8 cellular contexts compared by ENCODE assay signal in the genomic region with DNA sequence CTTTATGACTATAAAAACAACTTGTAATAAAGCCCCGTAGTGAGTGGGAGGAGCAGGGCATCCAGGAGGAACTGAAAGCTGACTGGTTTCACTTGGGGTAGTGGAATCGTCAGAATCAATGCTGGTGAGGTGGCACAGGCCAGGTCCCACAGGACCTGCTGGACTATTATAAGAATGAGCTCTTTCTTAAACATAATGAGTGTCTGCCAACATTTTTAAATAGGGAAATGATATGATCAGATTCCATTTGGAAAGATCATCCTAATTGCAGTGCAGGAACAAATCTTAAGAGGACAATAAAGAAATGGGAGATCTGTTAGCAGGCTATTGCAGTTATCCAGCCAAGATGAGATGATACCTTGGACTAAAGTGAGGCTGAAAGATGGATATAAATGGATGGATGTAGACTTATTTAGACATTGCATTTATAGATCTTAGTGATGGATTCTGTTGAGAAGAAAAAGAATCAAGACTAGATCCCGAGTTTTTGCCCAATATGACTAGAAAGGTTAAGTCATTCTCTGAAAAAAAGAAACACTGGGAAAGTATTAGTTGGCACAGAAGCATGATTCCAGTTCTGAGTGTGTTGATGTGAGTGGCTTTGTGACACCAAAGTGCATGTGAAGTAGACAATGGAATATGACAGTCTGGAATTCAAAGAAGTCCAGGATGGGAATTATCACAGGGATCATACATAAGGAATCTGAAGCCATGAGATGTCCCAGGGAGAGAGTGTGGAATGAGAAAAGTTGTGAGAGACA.
DNase-seq lines count a peak whose midpoint lies in the region; ATAC-seq and TF ChIP-seq lines count a peak whose summit lies in the region.

No MANE protein-coding gene starts in this region.

- peaks cover 13% of the 10 kb centered on the region for H3K36me3 Mint-ChIP-seq in stimulated activated memory B cell treated with anti-CD40 and anti-IgM and Interleukin-4, amounts not matched to agents 10 μg/mL and 1 μg/mL and 100 μg/mL, for 72 hours

- CTCF ChIA-PET in PC-3 (lab: Charles Lee): no interaction called here

- H3K4me3 Mint-ChIP-seq in stimulated activated memory B cell treated with anti-CD40 and anti-IgM and Interleukin-4, amounts not matched to agents 10 μg/mL and 1 μg/mL and 100 μg/mL, for 72 hours: peak overlapping the region; percentile 73

- H3K9me3 Mint-ChIP-seq in stimulated activated memory B cell treated with anti-CD40 and anti-IgM and Interleukin-4, amounts not matched to agents 10 μg/mL and 1 μg/mL and 100 μg/mL, for 72 hours: peaks cover 5% of the 10 kb centered on the region

- no peak overlapping the region for H3K9ac ChIP-seq in PC-3 (ENCODE audit: low read length)

- no peak overlapping the region for H2AFZ ChIP-seq in PC-3 (ENCODE audit: low read length)

- H3K36me3 ChIP-seq in PC-3 (ENCODE audit: low read depth, low read length): no peaks in the 10 kb centered on the region

- H3K27ac Mint-ChIP-seq in stimulated activated memory B cell treated with anti-CD40 and anti-IgM and Interleukin-4, amounts not matched to agents 10 μg/mL and 1 μg/mL and 100 μg/mL, for 72 hours: peak overlapping the region; percentile 98

- no TSS peak for BruUV-seq in PC-3 (replicated peaks; lab: Mats Ljungman, UMichigan)

- H3K4me1 Mint-ChIP-seq in stimulated activated memory B cell treated with anti-CD40 and anti-IgM and Interleukin-4, amounts not matched to agents 10 μg/mL and 1 μg/mL and 100 μg/mL, for 72 hours: peaks cover 77% of the 10 kb centered on the region

- no peaks in the 10 kb centered on the region for H4K20me1 ChIP-seq in PC-3 (ENCODE audit: low read length)

- H3K9me2 ChIP-seq in PC-3 (replicated peaks; ENCODE audit: low read length): no peaks in the 10 kb centered on the region

- TF ChIP-seq CTCF in PC-3 (conservative IDR thresholded peaks at IDR 0.05; ENCODE audit: low read depth, low read length): no peak

- no peaks in the 10 kb centered on the region for H3K27me3 ChIP-seq in PC-3 (ENCODE audit: low read length)

- no peaks in the 10 kb centered on the region for H3K27me3 Mint-ChIP-seq in stimulated activated memory B cell treated with anti-CD40 and anti-IgM and Interleukin-4, amounts not matched to agents 10 μg/mL and 1 μg/mL and 100 μg/mL, for 72 hours

- POLR2A ChIA-PET in PC-3 (lab: Charles Lee; ENCODE audit: unreplicated experiment): no interaction called here

- no peak overlapping the region for H3K27ac ChIP-seq in PC-3 (ENCODE audit: low read length)

- no peaks in the 10 kb centered on the region for H3F3A ChIP-seq in PC-3 (ENCODE audit: low read length, unreplicated experiment)

- no peaks in the 10 kb centered on the region for H3K9me3 ChIP-seq in PC-3 (ENCODE audit: low read length)

- H3K4me3 ChIP-seq in PC-3 (ENCODE audit: low read length): no peak overlapping the region

- no peaks in the 10 kb centered on the region for H3K79me2 ChIP-seq in PC-3 (ENCODE audit: low read length)

- intact Hi-C loops in PC-3 (cut with micrococcal nuclease): no loop called here

- peak; percentile 30 to 38 for DNase-seq in stimulated activated CD4-positive, alpha-beta T cell treated with anti-CD3 and anti-CD28 coated beads, Interleukin-2, amount 100 ng/mL, for 24 hours
- DNase-seq in stimulated activated CD4-positive, alpha-beta T cell treated with anti-CD3 and anti-CD28 coated beads, Interleukin-4, amount 100 ng/mL, for 1 hour: no peak
- DNase-seq in HuH-7 (ENCODE audit: low spot score) (no peak), PC-3 (no peak)
- no peak for DNase-seq in activated effector memory CD4-positive, alpha-beta T cell treated with anti-CD3 and anti-CD28 coated beads, Interleukin-2, amount 50 U/mL, for 16 hours

- peak; percentile 94 for ATAC-seq in HG03039 (IDR thresholded peaks at IDR 0.05; ENCODE audit: unreplicated experiment)
- peak; percentile 73 for ATAC-seq in SK-N-SH treated with all-trans-retinoic acid at 6 μM for 48 hours
- ATAC-seq in stimulated activated memory B cell treated with anti-CD40 and anti-IgM and Interleukin-4, amounts not matched to agents 10 μg/mL and 1 μg/mL and 100 μg/mL, for 72 hours: peak; percentile 99
- ATAC-seq in PC-3: no peak

- H3K4me1 ChIP-seq in PC-3 (ENCODE audit: insufficient read depth, low read length): no peaks in the 10 kb centered on the region

- no peak overlapping the region for H3K4me2 ChIP-seq in PC-3 (ENCODE audit: low read length)

TF ChIP-seq in SK-N-SH treated with all-trans-retinoic acid at 6 μM for 48 hours, 23 proteins besides CTCF, POLR2A, EP300 and RAD21:
- no peak for TF ChIP-seq OSR1 (CRISPR knock-in tag; IDR thresholded peaks at IDR 0.05)
- no peak for TF ChIP-seq ZNF565 (CRISPR knock-in tag; conservative IDR thresholded peaks at IDR 0.05; ENCODE audit: low read depth)
- no peak for TF ChIP-seq SNAI2 (CRISPR knock-in tag; IDR thresholded peaks at IDR 0.05)
- no peak for TF ChIP-seq ZNF8 (CRISPR knock-in tag; IDR thresholded peaks at IDR 0.05)
- no peak for TF ChIP-seq ZC3H10 (CRISPR knock-in tag; IDR thresholded peaks at IDR 0.05)
- TF ChIP-seq ISL1 (CRISPR knock-in tag; IDR thresholded peaks at IDR 0.05): peak; percentile 54; the same call in 1 of the 2 replicates
- no peak for TF ChIP-seq PPARA (CRISPR knock-in tag; IDR thresholded peaks at IDR 0.05; ENCODE audit: borderline replicate concordance)
- TF ChIP-seq ESRRG (CRISPR knock-in tag; IDR thresholded peaks at IDR 0.05): no peak
- TF ChIP-seq TSHZ2 (CRISPR knock-in tag; IDR thresholded peaks at IDR 0.05): no peak
TF ChIP-seq in SK-N-SH treated with all-trans-retinoic acid at 6 μM for 48 hours: peak in this region for 1.

Comparison
In these comparisons a context has a peak if more than half of its experiments do, and no peak if none do; other contexts are left out.
1. DNase-seq: peak in stimulated activated CD4-positive, alpha-beta T cell treated with anti-CD3 and anti-CD28 coated beads, Interleukin-2, amount 100 ng/mL, for 24 hours (2 of 2); none in stimulated activated CD4-positive, alpha-beta T cell treated with anti-CD3 and anti-CD28 coated beads, Interleukin-4, amount 100 ng/mL, for 1 hour (single experiment), HuH-7 (single experiment), PC-3 (single experiment) and activated effector memory CD4-positive, alpha-beta T cell treated with anti-CD3 and anti-CD28 coated beads, Interleukin-2, amount 50 U/mL, for 16 hours (single experiment).